In the genomic region with DNA sequence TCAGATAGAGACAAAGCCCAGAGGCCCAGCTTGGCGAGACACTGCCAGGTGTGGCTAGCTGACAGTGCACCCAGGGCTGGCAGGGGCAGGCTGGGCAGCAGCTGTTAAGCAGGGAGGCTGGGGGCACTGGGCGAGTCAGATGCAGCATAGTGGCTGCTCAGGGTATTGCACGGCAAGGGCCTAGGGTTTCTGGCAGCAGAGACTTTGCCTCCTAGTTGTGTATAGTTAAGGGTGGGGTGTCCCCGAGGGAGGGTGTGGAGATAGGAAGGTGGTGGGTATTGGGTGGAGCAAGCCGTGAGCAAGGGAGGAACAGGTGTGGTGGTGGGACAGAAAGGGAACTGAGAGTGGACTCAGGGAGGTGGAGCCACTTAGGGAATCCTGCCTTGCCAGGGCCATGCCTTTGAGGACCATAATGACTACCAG, we compare ENCODE assay signal across 8 cellular contexts.
DNase-seq lines count a peak whose midpoint lies in the region; ATAC-seq and TF ChIP-seq lines count a peak whose summit lies in the region.

No MANE protein-coding gene starts in this region.

- H3K36me3 ChIP-seq in HCT116 (ENCODE audit: control insufficient read depth in 1 of 2, insufficient read depth in 2 of 2, low read length in 2 of 2): no peaks in the 10 kb centered on the region
- H3K36me3 ChIP-seq in GM23248 (ENCODE audit: low read depth): no peaks in the 10 kb centered on the region

- in situ Hi-C loops in GM23248 (cut with MboI): no loop called here

- H3K79me2 ChIP-seq in HCT116 (ENCODE audit: insufficient read depth, low read length): no peaks in the 10 kb centered on the region
- H3K79me2 ChIP-seq in GM23248 (ENCODE audit: insufficient read depth): no peaks in the 10 kb centered on the region

- no peaks in the 10 kb centered on the region for H3F3A ChIP-seq in GM23248 (ENCODE audit: insufficient read depth)

- 80 to 86% methylated on average over 5 of the region's 5 CpGs for WGBS in GM23248 (ENCODE audit: low coverage in 1 of 2, low lambda C conversion rate in 2 of 2, missing lambda C conversion rate in 2 of 2), 2 experiments

- TF ChIP-seq CTCF in GM10248 (IDR thresholded peaks at IDR 0.05; ENCODE audit: control extremely low read depth, extremely low read depth, low read depth, missing control alignments) (no peak), HCT116 (IDR thresholded peaks at IDR 0.05 in 2 of 3, conservative IDR thresholded peaks at IDR 0.05 in 1 of 3; ENCODE audit: borderline replicate concordance in 1 of 3, insufficient read depth in 1 of 3, low read depth in 2 of 3, low read length in 2 of 3) (peak in 2 of 3 experiments; percentile 64 to 69; a peak in 4 of 6 replicates), WTC11 (IDR thresholded peaks at IDR 0.05) (peak; percentile 56)

- no peaks in the 10 kb centered on the region for H3K9me2 ChIP-seq in HCT116 (ENCODE audit: insufficient read depth)
- H3K9me2 ChIP-seq in GM23248 (ENCODE audit: insufficient read depth): no peaks in the 10 kb centered on the region

- H3K9ac ChIP-seq in HCT116 (ENCODE audit: low read length): no peak overlapping the region
- H3K9ac ChIP-seq in GM23248: no peak overlapping the region

- H3K4me2 ChIP-seq in HCT116 (ENCODE audit: low read length) (no peak overlapping the region), GM23248 (ENCODE audit: unreplicated experiment) (no peak overlapping the region)

- H3K9me3 Mint-ChIP-seq in WTC11 (no peaks in the 10 kb centered on the region), naive B cell (no peaks in the 10 kb centered on the region)

- H3K27ac Mint-ChIP-seq in WTC11 (no peak overlapping the region), naive B cell (peak overlapping the region in 5 of 6 donors; percentile 30 to 74 (median 62))

- H3K27me3 Mint-ChIP-seq in WTC11 (ENCODE audit: low read depth) (no peaks in the 10 kb centered on the region), naive B cell (no peaks in the 10 kb centered on the region)

- H3K4me3 Mint-ChIP-seq in WTC11: no peak overlapping the region
- peak overlapping the region in 6 of 8 donors; percentile 17 to 80 (median 56) for H3K4me3 Mint-ChIP-seq in naive B cell

- ATAC-seq in HCT116 (peak; percentile 88), WTC11 (peak; percentile 82), naive B cell (ENCODE audit: low read depth in 2 of 2) (peak; percentile 72 to 82), GM19395 (IDR thresholded peaks at IDR 0.05; ENCODE audit: unreplicated experiment) (no peak), HG02885 (IDR thresholded peaks at IDR 0.05; ENCODE audit: poor library complexity, unreplicated experiment) (no peak)

- BruUV-seq in HCT116 (replicated peaks; lab: Mats Ljungman, UMichigan): no TSS peak

- H3K36me3 Mint-ChIP-seq in WTC11 (no peaks in the 10 kb centered on the region), naive B cell (no peaks in the 10 kb centered on the region)

- RAD21 ChIA-PET in HCT116 (lab: Charles Lee; ENCODE audit: low non-redundant PET in 1 of 2, low total read pairs in 2 of 2, uncharacterized antibody in 2 of 2, unreplicated experiment in 2 of 2): no interaction called here

- H2AFZ ChIP-seq in HCT116 (ENCODE audit: low read depth, low read length, poor library complexity, severe bottlenecking) (no peak overlapping the region), GM23248 (no peak overlapping the region)

- no peak for TF ChIP-seq RAD21 in HCT116 (IDR thresholded peaks at IDR 0.05; ENCODE audit: low read depth)

- TF ChIP-seq POLR2A in HCT116 (IDR thresholded peaks at IDR 0.05; ENCODE audit: borderline replicate concordance, extremely low read depth, insufficient read depth, insufficient read length): no peak

- H3K27ac ChIP-seq in HCT116 (ENCODE audit: low read depth, low read length) (no peak overlapping the region), GM23248 (no peak overlapping the region)

- H3K4me3 ChIP-seq in HCT116 (replicated peaks in 1 of 2; ENCODE audit: low read depth in 1 of 2, low read length in 2 of 2) (no peak overlapping the region), GM23248 (no peak overlapping the region)

- H4K20me1 ChIP-seq in HCT116 (ENCODE audit: insufficient read depth) (no peaks in the 10 kb centered on the region), GM23248 (ENCODE audit: insufficient read depth) (no peaks in the 10 kb centered on the region)

- POLR2A ChIA-PET in GM10248 (lab: Yijun Ruan, JAX) (no interaction called here), HCT116 (lab: Charles Lee) (no interaction called here), WTC11 (lab: Charles Lee) (no interaction called here)

- H3K9me3 ChIP-seq in HCT116 (ENCODE audit: control insufficient read depth in 1 of 2, insufficient read depth in 1 of 2, low read depth in 1 of 2, low read length in 2 of 2): no peaks in the 10 kb centered on the region
- no peaks in the 10 kb centered on the region for H3K9me3 ChIP-seq in GM23248 (ENCODE audit: low read depth)

- CTCF ChIA-PET in GM10248 (lab: Yijun Ruan, JAX) (interaction anchor here (1.0 to 2.5 kb wide), 9 partner anchors 8 to 145 kb away, joined by 3 to 10 read pairs (median 4); no protein-coding TSS in a partner anchor), HCT116 (lab: Charles Lee) (interaction anchor here (1.0 to 1.4 kb wide), 2 partner anchors 10 to 14 kb away, joined by 3 read pairs; no protein-coding TSS in a partner anchor), WTC11 (lab: Charles Lee) (interaction anchor here (0.6 to 2.4 kb wide), 19 partner anchors 9 to 138 kb away, joined by 3 to 19 read pairs (median 5); a partner anchor contains a TSS)

- H3K27me3 ChIP-seq in HCT116 (ENCODE audit: insufficient read depth, low read length): no peaks in the 10 kb centered on the region
- no peaks in the 10 kb centered on the region; the same call in 1 of the 2 replicates for H3K27me3 ChIP-seq in GM23248 (replicated peaks; ENCODE audit: insufficient read depth)

- peaks cover 36% of the 10 kb centered on the region for H3K4me1 Mint-ChIP-seq in WTC11
- peaks cover 39 to 50% (median 48%) of the 10 kb centered on the region in 3 donors for H3K4me1 Mint-ChIP-seq in naive B cell

- intact Hi-C loops in HCT116 (cut with micrococcal nuclease): no loop called here

- DNase-seq in GM10248 (ENCODE audit: extremely low spot score): peak; percentile 65
- DNase-seq in HCT116 (ENCODE audit: low read depth, low spot score): no peak
- peak; percentile 59 for DNase-seq in WTC11 (ENCODE audit: low spot score)
- DNase-seq in naive B cell: peak; percentile 35
- no peak for DNase-seq in GM23248
- DNase-seq in NCI-H526 treated with DMSO at 0.1 percent for 48 hours (lab: John Stamatoyannopoulos, UW): no peak

- H3K4me1 ChIP-seq in HCT116 (ENCODE audit: control insufficient read depth in 1 of 2, insufficient read depth in 2 of 2, low read length in 2 of 2) (peaks cover 0 to 12% of the 10 kb centered on the region in 2 experiments; a peak in 1 of 4 replicates), GM23248 (ENCODE audit: insufficient read depth) (no peaks in the 10 kb centered on the region)

TF ChIP-seq in HCT116, 20 proteins besides CTCF, POLR2A, EP300 and RAD21:
- no peak for TF ChIP-seq SIN3A (IDR thresholded peaks at IDR 0.05; ENCODE audit: low read depth)
- TF ChIP-seq EZH2 (IDR thresholded peaks at IDR 0.05): no peak
- no peak for TF ChIP-seq JUND (IDR thresholded peaks at IDR 0.05)
- TF ChIP-seq ZNF274 (IDR thresholded peaks at IDR 0.05; ENCODE audit: low read depth, low read length): no peak
- TF ChIP-seq EZH2phosphoT487 (IDR thresholded peaks at IDR 0.05; ENCODE audit: borderline replicate concordance): no peak
- TF ChIP-seq SRF (IDR thresholded peaks at IDR 0.05; ENCODE audit: low read depth): no peak
- no peak for TF ChIP-seq CBX3 (IDR thresholded peaks at IDR 0.05; ENCODE audit: low read depth)
- no peak for TF ChIP-seq ELF1 (IDR thresholded peaks at IDR 0.05; ENCODE audit: borderline replicate concordance, low read depth)
- no peak for TF ChIP-seq FOSL1 (IDR thresholded peaks at IDR 0.05; ENCODE audit: low read depth)
- TF ChIP-seq, protein P1, sequence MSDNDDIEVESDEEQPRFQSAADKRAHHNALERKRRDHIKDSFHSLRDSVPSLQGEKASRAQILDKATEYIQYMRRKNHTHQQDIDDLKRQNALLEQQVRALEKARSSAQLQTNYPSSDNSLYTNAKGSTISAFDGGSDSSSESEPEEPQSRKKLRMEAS (IDR thresholded peaks at IDR 0.05): no peak
- no peak for TF ChIP-seq TCF7L2 (IDR thresholded peaks at IDR 0.05; ENCODE audit: borderline replicate concordance, extremely low read depth, insufficient read depth, insufficient read length)
- no peak for TF ChIP-seq POLR2AphosphoS5 (IDR thresholded peaks at IDR 0.05; ENCODE audit: low read depth, low read length)
TF ChIP-seq in HCT116: peak in this region for 0.

TF ChIP-seq in WTC11, 78 proteins besides CTCF, POLR2A, EP300 and RAD21:
- TF ChIP-seq, protein P2, sequence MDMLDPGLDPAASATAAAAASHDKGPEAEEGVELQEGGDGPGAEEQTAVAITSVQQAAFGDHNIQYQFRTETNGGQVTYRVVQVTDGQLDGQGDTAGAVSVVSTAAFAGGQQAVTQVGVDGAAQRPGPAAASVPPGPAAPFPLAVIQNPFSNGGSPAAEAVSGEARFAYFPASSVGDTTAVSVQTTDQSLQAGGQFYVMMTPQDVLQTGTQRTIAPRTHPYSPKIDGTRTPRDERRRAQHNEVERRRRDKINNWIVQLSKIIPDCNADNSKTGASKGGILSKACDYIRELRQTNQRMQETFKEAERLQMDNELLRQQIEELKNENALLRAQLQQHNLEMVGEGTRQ (CRISPR knock-in tag; IDR thresholded peaks at IDR 0.05): no peak
- TF ChIP-seq, protein P3, sequence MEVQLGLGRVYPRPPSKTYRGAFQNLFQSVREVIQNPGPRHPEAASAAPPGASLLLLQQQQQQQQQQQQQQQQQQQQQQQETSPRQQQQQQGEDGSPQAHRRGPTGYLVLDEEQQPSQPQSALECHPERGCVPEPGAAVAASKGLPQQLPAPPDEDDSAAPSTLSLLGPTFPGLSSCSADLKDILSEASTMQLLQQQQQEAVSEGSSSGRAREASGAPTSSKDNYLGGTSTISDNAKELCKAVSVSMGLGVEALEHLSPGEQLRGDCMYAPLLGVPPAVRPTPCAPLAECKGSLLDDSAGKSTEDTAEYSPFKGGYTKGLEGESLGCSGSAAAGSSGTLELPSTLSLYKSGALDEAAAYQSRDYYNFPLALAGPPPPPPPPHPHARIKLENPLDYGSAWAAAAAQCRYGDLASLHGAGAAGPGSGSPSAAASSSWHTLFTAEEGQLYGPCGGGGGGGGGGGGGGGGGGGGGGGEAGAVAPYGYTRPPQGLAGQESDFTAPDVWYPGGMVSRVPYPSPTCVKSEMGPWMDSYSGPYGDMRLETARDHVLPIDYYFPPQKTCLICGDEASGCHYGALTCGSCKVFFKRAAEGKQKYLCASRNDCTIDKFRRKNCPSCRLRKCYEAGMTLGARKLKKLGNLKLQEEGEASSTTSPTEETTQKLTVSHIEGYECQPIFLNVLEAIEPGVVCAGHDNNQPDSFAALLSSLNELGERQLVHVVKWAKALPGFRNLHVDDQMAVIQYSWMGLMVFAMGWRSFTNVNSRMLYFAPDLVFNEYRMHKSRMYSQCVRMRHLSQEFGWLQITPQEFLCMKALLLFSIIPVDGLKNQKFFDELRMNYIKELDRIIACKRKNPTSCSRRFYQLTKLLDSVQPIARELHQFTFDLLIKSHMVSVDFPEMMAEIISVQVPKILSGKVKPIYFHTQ (CRISPR knock-in tag; IDR thresholded peaks at IDR 0.05): no peak
- TF ChIP-seq FOXP1 (CRISPR knock-in tag; IDR thresholded peaks at IDR 0.05; ENCODE audit: borderline replicate concordance): 0 out of 2 replicates have a peak, but pooled peaks have one; percentile 33
TF ChIP-seq in WTC11: peak in this region for 1.

Comparison
In these comparisons a context has a peak if more than half of its experiments do, and no peak if none do; other contexts are left out.
1. DNase-seq: peak in GM10248 (single experiment), WTC11 (single experiment) and naive B cell (single experiment); none in HCT116 (single experiment), GM23248 (single experiment) and NCI-H526 treated with DMSO at 0.1 percent for 48 hours (single experiment).
2. ATAC-seq: peak in HCT116 (single experiment), WTC11 (single experiment) and naive B cell (2 of 2); none in GM19395 (single experiment) and HG02885 (single experiment).